1 cellular context compared by ENCODE assay signal in genomic region chr11:46597155-46597554, GRCh38.
TF ChIP-seq lines count a peak whose summit lies in the region.

No MANE protein-coding gene starts in this region.

TF ChIP-seq in HepG2, 621 proteins besides CTCF, POLR2A, EP300 and RAD21 (continued from another document and continues in another):
- TF ChIP-seq ZXDC (CRISPR knock-in tag; IDR thresholded peaks at IDR 0.05) (no peak), ZBTB43 (CRISPR knock-in tag; conservative IDR thresholded peaks at IDR 0.05) (peak; percentile 79), CENPX (CRISPR knock-in tag; IDR thresholded peaks at IDR 0.05) (no peak), IRF2 (CRISPR knock-in tag; IDR thresholded peaks at IDR 0.05) (0 out of 2 replicates have a peak, but pooled peaks have one; percentile 21), SPEN (CRISPR knock-in tag; IDR thresholded peaks at IDR 0.05; ENCODE audit: low read depth) (peak; percentile 67; the same call in 1 of the 2 replicates), MAF1 (CRISPR knock-in tag; IDR thresholded peaks at IDR 0.05; ENCODE audit: borderline replicate concordance) (no peak), PHF21A (CRISPR knock-in tag; IDR thresholded peaks at IDR 0.05) (peak; percentile 63; the same call in 1 of the 2 replicates), JARID2 (CRISPR knock-in tag; IDR thresholded peaks at IDR 0.05; ENCODE audit: insufficient replicate concordance) (peak; percentile 22), ZBTB34 (CRISPR knock-in tag; IDR thresholded peaks at IDR 0.05) (no peak), TCF7 (IDR thresholded peaks at IDR 0.05; ENCODE audit: low read depth) (no peak), PAWR (CRISPR knock-in tag; IDR thresholded peaks at IDR 0.05; ENCODE audit: borderline replicate concordance) (no peak), AGO1 (IDR thresholded peaks at IDR 0.05; ENCODE audit: low read depth, low read length, poor library complexity, severe bottlenecking) (no peak), ZNF142 (CRISPR knock-in tag; IDR thresholded peaks at IDR 0.05) (no peak), POGK (CRISPR knock-in tag; conservative IDR thresholded peaks at IDR 0.05) (no peak), CENPBD1 (CRISPR knock-in tag; IDR thresholded peaks at IDR 0.05; ENCODE audit: borderline replicate concordance, low read depth) (no peak), ZBTB37 (CRISPR knock-in tag; IDR thresholded peaks at IDR 0.05) (no peak), PCBP1 (IDR thresholded peaks at IDR 0.05; ENCODE audit: borderline replicate concordance, low read depth, low read length) (no peak), POLR2AphosphoS2 (IDR thresholded peaks at IDR 0.05; ENCODE audit: low read depth, low read length) (no peak), ZBTB7A (CRISPR knock-in tag; IDR thresholded peaks at IDR 0.05) (no peak), NR2F1 (CRISPR knock-in tag; IDR thresholded peaks at IDR 0.05) (peak in 1 of 2 experiments; percentile 28; a peak in 1 of 4 replicates), TBX2 (CRISPR knock-in tag; IDR thresholded peaks at IDR 0.05; ENCODE audit: borderline replicate concordance) (peak; percentile 85), ZNF282 (IDR thresholded peaks at IDR 0.05; ENCODE audit: partially characterized antibody) (no peak), KLF11 (CRISPR knock-in tag; IDR thresholded peaks at IDR 0.05) (no peak), JDP2 (CRISPR knock-in tag; IDR thresholded peaks at IDR 0.05; ENCODE audit: borderline replicate concordance) (no peak), FOXP4 (CRISPR knock-in tag; IDR thresholded peaks at IDR 0.05) (0 out of 2 replicates have a peak, but pooled peaks have one; percentile 29), KAT7 (CRISPR knock-in tag; IDR thresholded peaks at IDR 0.05; ENCODE audit: borderline replicate concordance) (no peak), MAFF (IDR thresholded peaks at IDR 0.05; ENCODE audit: low read depth, low read length) (no peak), ZSCAN12 (CRISPR knock-in tag; IDR thresholded peaks at IDR 0.05) (no peak), TEF (CRISPR knock-in tag; IDR thresholded peaks at IDR 0.05) (no peak), PBX3 (CRISPR knock-in tag; IDR thresholded peaks at IDR 0.05; ENCODE audit: borderline replicate concordance) (no peak), EED (CRISPR knock-in tag; IDR thresholded peaks at IDR 0.05) (no peak), ZNF101 (CRISPR knock-in tag; IDR thresholded peaks at IDR 0.05; ENCODE audit: borderline replicate concordance, low read depth) (no peak), ZBED4 (CRISPR knock-in tag; IDR thresholded peaks at IDR 0.05; ENCODE audit: borderline replicate concordance) (no peak)
